ENCODE assay signal across 1 cellular context in the genomic region with DNA sequence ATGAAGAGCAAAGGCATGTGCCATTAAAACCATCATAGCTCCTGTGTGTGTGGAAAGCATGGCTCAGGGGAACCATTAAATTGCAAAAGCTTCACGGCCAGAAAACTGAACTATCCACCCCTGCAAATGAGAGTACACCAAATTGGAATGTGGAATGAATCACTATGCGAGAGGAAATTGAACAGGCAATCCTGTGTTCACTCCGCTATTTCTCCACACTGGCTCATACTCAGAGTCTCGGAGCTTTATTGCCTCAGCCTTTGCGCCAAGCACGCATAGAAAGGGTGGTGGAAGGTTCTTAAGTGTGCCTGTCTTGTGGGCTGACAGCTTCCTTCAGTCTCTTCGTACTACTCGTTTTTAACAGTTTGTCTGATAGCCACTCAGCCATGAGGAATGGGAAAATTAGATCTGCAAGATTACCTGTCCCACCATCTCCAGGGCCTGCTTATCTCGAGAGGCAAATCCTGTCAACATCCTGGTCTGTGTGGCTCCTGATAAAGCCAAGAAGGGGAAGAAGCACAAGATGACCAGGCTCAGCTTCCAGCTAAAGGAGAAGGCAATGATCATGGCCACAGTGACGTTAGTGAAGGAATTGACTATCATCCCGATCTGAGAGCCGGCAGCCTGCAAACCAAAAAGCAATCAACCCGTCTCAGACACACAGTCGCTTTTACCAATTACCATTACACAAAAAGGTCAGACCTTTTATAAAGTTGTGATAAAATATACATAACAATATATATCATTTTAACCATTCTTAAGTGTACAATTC.
TF ChIP-seq lines count a peak whose summit lies in the region.

No MANE protein-coding gene starts in this region.

TF ChIP-seq in K562, 482 proteins besides CTCF, POLR2A, EP300 and RAD21 (continued from another document and continues in another):
- TF ChIP-seq HMGN3 (IDR thresholded peaks at IDR 0.05; ENCODE audit: borderline replicate concordance, extremely low read depth, insufficient read length, low read depth, low read length): peak; percentile 100
- peak; percentile 71 for TF ChIP-seq ZNF239 (CRISPR knock-in tag; IDR thresholded peaks at IDR 0.05)
- TF ChIP-seq, protein P1, sequence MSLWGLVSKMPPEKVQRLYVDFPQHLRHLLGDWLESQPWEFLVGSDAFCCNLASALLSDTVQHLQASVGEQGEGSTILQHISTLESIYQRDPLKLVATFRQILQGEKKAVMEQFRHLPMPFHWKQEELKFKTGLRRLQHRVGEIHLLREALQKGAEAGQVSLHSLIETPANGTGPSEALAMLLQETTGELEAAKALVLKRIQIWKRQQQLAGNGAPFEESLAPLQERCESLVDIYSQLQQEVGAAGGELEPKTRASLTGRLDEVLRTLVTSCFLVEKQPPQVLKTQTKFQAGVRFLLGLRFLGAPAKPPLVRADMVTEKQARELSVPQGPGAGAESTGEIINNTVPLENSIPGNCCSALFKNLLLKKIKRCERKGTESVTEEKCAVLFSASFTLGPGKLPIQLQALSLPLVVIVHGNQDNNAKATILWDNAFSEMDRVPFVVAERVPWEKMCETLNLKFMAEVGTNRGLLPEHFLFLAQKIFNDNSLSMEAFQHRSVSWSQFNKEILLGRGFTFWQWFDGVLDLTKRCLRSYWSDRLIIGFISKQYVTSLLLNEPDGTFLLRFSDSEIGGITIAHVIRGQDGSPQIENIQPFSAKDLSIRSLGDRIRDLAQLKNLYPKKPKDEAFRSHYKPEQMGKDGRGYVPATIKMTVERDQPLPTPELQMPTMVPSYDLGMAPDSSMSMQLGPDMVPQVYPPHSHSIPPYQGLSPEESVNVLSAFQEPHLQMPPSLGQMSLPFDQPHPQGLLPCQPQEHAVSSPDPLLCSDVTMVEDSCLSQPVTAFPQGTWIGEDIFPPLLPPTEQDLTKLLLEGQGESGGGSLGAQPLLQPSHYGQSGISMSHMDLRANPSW (CRISPR knock-in tag; IDR thresholded peaks at IDR 0.05): no peak
- no peak for TF ChIP-seq SRSF3 (IDR thresholded peaks at IDR 0.05; ENCODE audit: insufficient read depth, low read length)
- peak; percentile 100 for TF ChIP-seq SMARCE1 (IDR thresholded peaks at IDR 0.05)
- TF ChIP-seq NR4A1 (CRISPR knock-in tag; IDR thresholded peaks at IDR 0.05): peak; percentile 7; the same call in 1 of the 2 replicates
- TF ChIP-seq NR4A1 (tag; IDR thresholded peaks at IDR 0.05): peak; percentile 96
- TF ChIP-seq PCBP1 (IDR thresholded peaks at IDR 0.05; ENCODE audit: low read depth, low read length, poor library complexity, severe bottlenecking): no peak
- peak; percentile 79 for TF ChIP-seq NUFIP1 (IDR thresholded peaks at IDR 0.05; ENCODE audit: partially characterized antibody)
- TF ChIP-seq ZNF133 (CRISPR knock-in tag; IDR thresholded peaks at IDR 0.05): no peak
- peak; percentile 39 for TF ChIP-seq TAF9B (IDR thresholded peaks at IDR 0.05; ENCODE audit: partially characterized antibody)
- 0 out of 2 replicates have a peak, but pooled peaks have one; percentile 31 for TF ChIP-seq ZNF444 (CRISPR knock-in tag; IDR thresholded peaks at IDR 0.05)
- TF ChIP-seq U2AF2 (optimal IDR thresholded peaks at IDR 0.05; ENCODE audit: low read depth, low read length): no peak
- TF ChIP-seq, protein P2, sequence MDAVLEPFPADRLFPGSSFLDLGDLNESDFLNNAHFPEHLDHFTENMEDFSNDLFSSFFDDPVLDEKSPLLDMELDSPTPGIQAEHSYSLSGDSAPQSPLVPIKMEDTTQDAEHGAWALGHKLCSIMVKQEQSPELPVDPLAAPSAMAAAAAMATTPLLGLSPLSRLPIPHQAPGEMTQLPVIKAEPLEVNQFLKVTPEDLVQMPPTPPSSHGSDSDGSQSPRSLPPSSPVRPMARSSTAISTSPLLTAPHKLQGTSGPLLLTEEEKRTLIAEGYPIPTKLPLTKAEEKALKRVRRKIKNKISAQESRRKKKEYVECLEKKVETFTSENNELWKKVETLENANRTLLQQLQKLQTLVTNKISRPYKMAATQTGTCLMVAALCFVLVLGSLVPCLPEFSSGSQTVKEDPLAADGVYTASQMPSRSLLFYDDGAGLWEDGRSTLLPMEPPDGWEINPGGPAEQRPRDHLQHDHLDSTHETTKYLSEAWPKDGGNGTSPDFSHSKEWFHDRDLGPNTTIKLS (IDR thresholded peaks at IDR 0.05; ENCODE audit: borderline replicate concordance, low read depth): peak; percentile 54; the same call in 1 of the 2 replicates
- TF ChIP-seq HCFC1 (IDR thresholded peaks at IDR 0.05; ENCODE audit: low read depth, low read length): peak; percentile 44; the same call in 1 of the 2 replicates
- TF ChIP-seq HEY1 (CRISPR knock-in tag; IDR thresholded peaks at IDR 0.05; ENCODE audit: borderline replicate concordance): peak; percentile 86; the same call in 1 of the 2 replicates
- TF ChIP-seq MECOM (CRISPR knock-in tag; IDR thresholded peaks at IDR 0.05): peak; percentile 80
- TF ChIP-seq GTF2F1 (IDR thresholded peaks at IDR 0.05; ENCODE audit: low read depth, low read length): no peak
- TF ChIP-seq, protein P3, sequence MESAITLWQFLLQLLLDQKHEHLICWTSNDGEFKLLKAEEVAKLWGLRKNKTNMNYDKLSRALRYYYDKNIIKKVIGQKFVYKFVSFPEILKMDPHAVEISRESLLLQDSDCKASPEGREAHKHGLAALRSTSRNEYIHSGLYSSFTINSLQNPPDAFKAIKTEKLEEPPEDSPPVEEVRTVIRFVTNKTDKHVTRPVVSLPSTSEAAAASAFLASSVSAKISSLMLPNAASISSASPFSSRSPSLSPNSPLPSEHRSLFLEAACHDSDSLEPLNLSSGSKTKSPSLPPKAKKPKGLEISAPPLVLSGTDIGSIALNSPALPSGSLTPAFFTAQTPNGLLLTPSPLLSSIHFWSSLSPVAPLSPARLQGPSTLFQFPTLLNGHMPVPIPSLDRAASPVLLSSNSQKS (CRISPR knock-in tag; IDR thresholded peaks at IDR 0.05): 0 out of 2 replicates have a peak, but pooled peaks have one; percentile 27
- TF ChIP-seq ATF1 (CRISPR knock-in tag; IDR thresholded peaks at IDR 0.05): no peak
- TF ChIP-seq ATF1 (tag; IDR thresholded peaks at IDR 0.05): peak; percentile 94
- TF ChIP-seq ZNF57 (CRISPR knock-in tag; IDR thresholded peaks at IDR 0.05): no peak
- TF ChIP-seq, protein P4, sequence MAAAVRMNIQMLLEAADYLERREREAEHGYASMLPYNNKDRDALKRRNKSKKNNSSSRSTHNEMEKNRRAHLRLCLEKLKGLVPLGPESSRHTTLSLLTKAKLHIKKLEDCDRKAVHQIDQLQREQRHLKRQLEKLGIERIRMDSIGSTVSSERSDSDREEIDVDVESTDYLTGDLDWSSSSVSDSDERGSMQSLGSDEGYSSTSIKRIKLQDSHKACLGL (CRISPR knock-in tag; IDR thresholded peaks at IDR 0.05; ENCODE audit: borderline replicate concordance, poor library complexity, severe bottlenecking): no peak
- TF ChIP-seq, protein P5, sequence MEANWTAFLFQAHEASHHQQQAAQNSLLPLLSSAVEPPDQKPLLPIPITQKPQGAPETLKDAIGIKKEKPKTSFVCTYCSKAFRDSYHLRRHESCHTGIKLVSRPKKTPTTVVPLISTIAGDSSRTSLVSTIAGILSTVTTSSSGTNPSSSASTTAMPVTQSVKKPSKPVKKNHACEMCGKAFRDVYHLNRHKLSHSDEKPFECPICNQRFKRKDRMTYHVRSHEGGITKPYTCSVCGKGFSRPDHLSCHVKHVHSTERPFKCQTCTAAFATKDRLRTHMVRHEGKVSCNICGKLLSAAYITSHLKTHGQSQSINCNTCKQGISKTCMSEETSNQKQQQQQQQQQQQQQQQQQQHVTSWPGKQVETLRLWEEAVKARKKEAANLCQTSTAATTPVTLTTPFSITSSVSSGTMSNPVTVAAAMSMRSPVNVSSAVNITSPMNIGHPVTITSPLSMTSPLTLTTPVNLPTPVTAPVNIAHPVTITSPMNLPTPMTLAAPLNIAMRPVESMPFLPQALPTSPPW (CRISPR knock-in tag; IDR thresholded peaks at IDR 0.05): peak; percentile 56
- TF ChIP-seq BCL6 (CRISPR knock-in tag; IDR thresholded peaks at IDR 0.05): peak; percentile 67; the same call in 1 of the 2 replicates
- TF ChIP-seq CEBPG (CRISPR knock-in tag; IDR thresholded peaks at IDR 0.05): peak; percentile 82; the same call in 1 of the 2 replicates
- TF ChIP-seq CEBPG (tag; conservative IDR thresholded peaks at IDR 0.05 in 1 of 2, IDR thresholded peaks at IDR 0.05 in 1 of 2): peak; percentile 54 to 81; a peak in 3 of 4 replicates
- peak; percentile 94 for TF ChIP-seq JUND (IDR thresholded peaks at IDR 0.05; ENCODE audit: borderline replicate concordance, low read depth, low read length)
- TF ChIP-seq JUND (tag; IDR thresholded peaks at IDR 0.05; ENCODE audit: borderline replicate concordance, low read depth, low read length): peak; percentile 90; the same call in 2 of the 3 replicates
- TF ChIP-seq SMAD4 (CRISPR knock-in tag; conservative IDR thresholded peaks at IDR 0.05): peak; percentile 97
- TF ChIP-seq, protein P6, sequence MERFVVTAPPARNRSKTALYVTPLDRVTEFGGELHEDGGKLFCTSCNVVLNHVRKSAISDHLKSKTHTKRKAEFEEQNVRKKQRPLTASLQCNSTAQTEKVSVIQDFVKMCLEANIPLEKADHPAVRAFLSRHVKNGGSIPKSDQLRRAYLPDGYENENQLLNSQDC (CRISPR knock-in tag; IDR thresholded peaks at IDR 0.05): peak; percentile 82; the same call in 1 of the 2 replicates
- peak; percentile 76 to 90; a peak in 3 of 4 replicates for TF ChIP-seq TEAD1 (CRISPR knock-in tag; IDR thresholded peaks at IDR 0.05)
- TF ChIP-seq, protein P7, sequence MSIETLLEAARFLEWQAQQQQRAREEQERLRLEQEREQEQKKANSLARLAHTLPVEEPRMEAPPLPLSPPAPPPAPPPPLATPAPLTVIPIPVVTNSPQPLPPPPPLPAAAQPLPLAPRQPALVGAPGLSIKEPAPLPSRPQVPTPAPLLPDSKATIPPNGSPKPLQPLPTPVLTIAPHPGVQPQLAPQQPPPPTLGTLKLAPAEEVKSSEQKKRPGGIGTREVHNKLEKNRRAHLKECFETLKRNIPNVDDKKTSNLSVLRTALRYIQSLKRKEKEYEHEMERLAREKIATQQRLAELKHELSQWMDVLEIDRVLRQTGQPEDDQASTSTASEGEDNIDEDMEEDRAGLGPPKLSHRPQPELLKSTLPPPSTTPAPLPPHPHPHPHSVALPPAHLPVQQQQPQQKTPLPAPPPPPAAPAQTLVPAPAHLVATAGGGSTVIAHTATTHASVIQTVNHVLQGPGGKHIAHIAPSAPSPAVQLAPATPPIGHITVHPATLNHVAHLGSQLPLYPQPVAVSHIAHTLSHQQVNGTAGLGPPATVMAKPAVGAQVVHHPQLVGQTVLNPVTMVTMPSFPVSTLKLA (conservative IDR thresholded peaks at IDR 0.05): peak in 1 of 2 experiments; percentile 87; a peak in 2 of 4 replicates
- TF ChIP-seq, protein P8, sequence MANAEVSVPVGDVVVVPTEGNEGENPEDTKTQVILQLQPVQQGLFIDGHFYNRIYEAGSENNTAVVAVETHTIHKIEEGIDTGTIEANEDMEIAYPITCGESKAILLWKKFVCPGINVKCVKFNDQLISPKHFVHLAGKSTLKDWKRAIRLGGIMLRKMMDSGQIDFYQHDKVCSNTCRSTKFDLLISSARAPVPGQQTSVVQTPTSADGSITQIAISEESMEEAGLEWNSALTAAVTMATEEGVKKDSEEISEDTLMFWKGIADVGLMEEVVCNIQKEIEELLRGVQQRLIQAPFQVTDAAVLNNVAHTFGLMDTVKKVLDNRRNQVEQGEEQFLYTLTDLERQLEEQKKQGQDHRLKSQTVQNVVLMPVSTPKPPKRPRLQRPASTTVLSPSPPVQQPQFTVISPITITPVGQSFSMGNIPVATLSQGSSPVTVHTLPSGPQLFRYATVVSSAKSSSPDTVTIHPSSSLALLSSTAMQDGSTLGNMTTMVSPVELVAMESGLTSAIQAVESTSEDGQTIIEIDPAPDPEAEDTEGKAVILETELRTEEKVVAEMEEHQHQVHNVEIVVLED (CRISPR knock-in tag; IDR thresholded peaks at IDR 0.05): peak; percentile 35
- peak; percentile 63; the same call in 1 of the 2 replicates for TF ChIP-seq ADNP (tag; IDR thresholded peaks at IDR 0.05)
- peak; percentile 51 to 54 for TF ChIP-seq NRF1 (conservative IDR thresholded peaks at IDR 0.05 in 1 of 2, IDR thresholded peaks at IDR 0.05 in 1 of 2)
- TF ChIP-seq DNMT1 (IDR thresholded peaks at IDR 0.05): no peak
- TF ChIP-seq CHD4 (IDR thresholded peaks at IDR 0.05; ENCODE audit: insufficient read depth, insufficient replicate concordance, low read depth, low read length, poor library complexity, severe bottlenecking): no peak
- TF ChIP-seq KDM1A (IDR thresholded peaks at IDR 0.05): peak; percentile 94 to 97
- peak; percentile 97 to 98 for TF ChIP-seq TRIM24 (IDR thresholded peaks at IDR 0.05)
